ENCODE assay signal across 2 cellular contexts in genomic region chr5:10521466-10522223, GRCh38.
TF ChIP-seq lines count a peak whose summit lies in the region.

No MANE protein-coding gene starts in this region.

TF ChIP-seq in GM23338, 12 proteins besides CTCF, POLR2A, EP300 and RAD21 (continued from another document):
- TF ChIP-seq ZNF462 (CRISPR knock-in tag; IDR thresholded peaks at IDR 0.05) (no peak), STAT1 (IDR thresholded peaks at IDR 0.05; ENCODE audit: unreplicated experiment) (no peak), JUNB (IDR thresholded peaks at IDR 0.05; ENCODE audit: unreplicated experiment) (no peak), ETS1 (IDR thresholded peaks at IDR 0.05) (no peak), ZNF114 (CRISPR knock-in tag; IDR thresholded peaks at IDR 0.05) (no peak), CREB1 (CRISPR knock-in tag; IDR thresholded peaks at IDR 0.05; ENCODE audit: low read depth) (no peak), REST (IDR thresholded peaks at IDR 0.05; ENCODE audit: unreplicated experiment) (no peak), ZNF331 (CRISPR knock-in tag; IDR thresholded peaks at IDR 0.05; ENCODE audit: low read depth) (no peak)

TF ChIP-seq in WTC11, 78 proteins besides CTCF, POLR2A, EP300 and RAD21 (continued from another document):
- TF ChIP-seq, protein P1, sequence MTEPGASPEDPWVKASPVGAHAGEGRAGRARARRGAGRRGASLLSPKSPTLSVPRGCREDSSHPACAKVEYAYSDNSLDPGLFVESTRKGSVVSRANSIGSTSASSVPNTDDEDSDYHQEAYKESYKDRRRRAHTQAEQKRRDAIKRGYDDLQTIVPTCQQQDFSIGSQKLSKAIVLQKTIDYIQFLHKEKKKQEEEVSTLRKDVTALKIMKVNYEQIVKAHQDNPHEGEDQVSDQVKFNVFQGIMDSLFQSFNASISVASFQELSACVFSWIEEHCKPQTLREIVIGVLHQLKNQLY (CRISPR knock-in tag; IDR thresholded peaks at IDR 0.05) = no peak
- TF ChIP-seq TEAD4 (CRISPR knock-in tag; IDR thresholded peaks at IDR 0.05) (no peak), ELF4 (CRISPR knock-in tag; IDR thresholded peaks at IDR 0.05; ENCODE audit: low read depth) (no peak)
